Comparison of ENCODE assay signal across 8 cellular contexts in the genomic region with DNA sequence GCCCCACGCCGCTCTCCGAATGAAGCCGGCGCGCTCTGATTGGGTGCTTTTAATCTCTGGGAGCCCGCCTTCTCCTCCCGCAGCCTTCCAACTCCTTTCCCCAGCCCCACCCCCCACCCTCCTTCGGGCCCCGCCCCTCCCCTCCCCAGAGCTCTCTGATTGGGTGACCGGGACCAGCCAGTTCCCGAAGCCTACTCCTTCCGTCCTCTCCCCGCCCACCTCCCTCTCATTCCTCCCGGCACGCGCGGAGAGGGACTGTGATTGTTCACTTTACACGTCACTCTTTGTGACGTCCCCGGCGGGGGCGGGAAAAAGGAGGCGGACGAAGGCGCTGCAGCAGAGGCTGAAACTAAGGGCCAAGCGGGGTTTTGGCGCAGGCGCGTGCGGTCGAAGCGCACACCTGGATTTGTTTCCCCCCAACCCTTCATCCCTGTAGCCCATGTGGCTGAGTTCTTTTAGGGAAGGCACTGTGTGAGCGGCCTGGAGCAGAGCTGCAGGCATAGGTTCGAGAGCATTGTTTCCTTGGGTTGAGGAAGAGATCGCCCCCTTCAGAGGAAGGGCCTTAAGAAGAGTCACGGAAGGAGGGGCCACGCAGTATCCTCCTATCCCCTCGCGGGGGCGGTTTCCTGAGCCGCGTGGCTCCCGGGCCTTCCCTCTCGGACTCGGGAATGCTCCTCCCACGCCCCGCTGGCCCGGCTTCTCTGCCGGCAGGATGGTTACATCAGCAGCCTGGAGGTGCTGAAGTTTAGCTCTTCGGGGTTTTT. TPM values are rescaled to one million over a fixed set of nuclear protein-coding genes. Genes with fewer than 3 reads are reported as not detected.
DNase-seq lines count a peak whose midpoint lies in the region; ATAC-seq, FAIRE-seq and TF ChIP-seq lines count a peak whose summit lies in the region.

A gene (minus strand): TSS at position 21 of the 764 bp plus-strand sequence. CDS start 361 bp downstream, outside the sequence.

- peak within 1 kb of the TSS; percentile 96 for H3K27ac Mint-ChIP-seq in activated CD4-positive, alpha-beta T cell treated with anti-CD3 and anti-CD28 coated beads for 36 hours

- H3K4me2 ChIP-seq in BLaER1: peak within 1 kb of the TSS; percentile 84

- DNase-seq in GM19239 (ENCODE audit: insufficient read length, low spot score): peak; percentile 76
- peak; percentile 99 for DNase-seq in NCI-H524 (lab: John Stamatoyannopoulos, UW)
- DNase-seq in activated CD4-positive, alpha-beta T cell treated with anti-CD3 and anti-CD28 coated beads for 36 hours: peak; percentile 100
- peak; percentile 99 for DNase-seq in choroid plexus epithelial cell (ENCODE audit: low read depth)
- DNase-seq in kidney epithelial cell (ENCODE audit: low read depth): peak; percentile 93
- DNase-seq in stimulated activated CD4-positive, alpha-beta T cell treated with anti-CD3 and anti-CD28 coated beads, Interleukin-15, amount 100 ng/mL, for 48 hours (ENCODE audit: low read depth in 2 of 2): peak; percentile 99

- peak within 1 kb of the TSS; percentile 95 for H3K4me3 Mint-ChIP-seq in activated CD4-positive, alpha-beta T cell treated with anti-CD3 and anti-CD28 coated beads for 36 hours

- peak within 1 kb of the TSS; percentile 95 for H3K9ac ChIP-seq in BLaER1

- H3K36me3 ChIP-seq in BLaER1 (peaks cover 5% of the 10 kb centered on the region; the same call in 1 of the 2 replicates), kidney epithelial cell (ENCODE audit: control insufficient read depth, insufficient read depth, low read length) (no peaks in the 10 kb centered on the region)

- H3K4me3 ChIP-seq in BLaER1 (peak within 1 kb of the TSS; percentile 97), choroid plexus epithelial cell (ENCODE audit: low read depth, low read length) (peak within 1 kb of the TSS; percentile 92), kidney epithelial cell (ENCODE audit: low read depth, low read length) (peak within 1 kb of the TSS; percentile 99)

- TF ChIP-seq CTCF in choroid plexus epithelial cell (conservative IDR thresholded peaks at IDR 0.05; ENCODE audit: low read depth, low read length) (peak; percentile 37), kidney epithelial cell (IDR thresholded peaks at IDR 0.05; ENCODE audit: insufficient read depth, low read length, poor library complexity, severe bottlenecking) (peak; percentile 39)

- H3K36me3 Mint-ChIP-seq in activated CD4-positive, alpha-beta T cell treated with anti-CD3 and anti-CD28 coated beads for 36 hours (ENCODE audit: low read depth): peaks cover 20% of the 10 kb centered on the region

- peak; percentile 72 for ATAC-seq in HG03457 (IDR thresholded peaks at IDR 0.05; ENCODE audit: unreplicated experiment)
- peak; percentile 86 for ATAC-seq in activated CD4-positive, alpha-beta T cell treated with anti-CD3 and anti-CD28 coated beads for 36 hours

- peaks cover 29% of the 10 kb centered on the region for H4K20me1 ChIP-seq in BLaER1

- H3K9me3 Mint-ChIP-seq in activated CD4-positive, alpha-beta T cell treated with anti-CD3 and anti-CD28 coated beads for 36 hours (ENCODE audit: low read depth): peaks cover 3% of the 10 kb centered on the region

- POLR2A ChIA-PET in activated CD4-positive, alpha-beta T cell treated with anti-CD3 and anti-CD28 coated beads for 36 hours (lab: Charles Lee): interaction anchor here (0.7 to 1.3 kb wide), 4 partner anchors 12 to 65 kb away, joined by 4 to 5 read pairs (median 4); no protein-coding TSS in a partner anchor

- H3K4me1 ChIP-seq in BLaER1: peaks cover 28% of the 10 kb centered on the region

- H3K27ac ChIP-seq in BLaER1: peak within 1 kb of the TSS; percentile 100

- no peaks in the 10 kb centered on the region for H3K9me3 ChIP-seq in BLaER1

- H3K27me3 Mint-ChIP-seq in activated CD4-positive, alpha-beta T cell treated with anti-CD3 and anti-CD28 coated beads for 36 hours: no peaks in the 10 kb centered on the region

- peak; percentile 99 for FAIRE-seq in GM19239 (lab: Jason Lieb, UNC)

- CTCF ChIA-PET in activated CD4-positive, alpha-beta T cell treated with anti-CD3 and anti-CD28 coated beads for 36 hours (lab: Charles Lee): interaction anchor here (0.6 to 2.5 kb wide), 5 partner anchors 11 to 1244 kb away, joined by 3 to 8 read pairs (median 5); no protein-coding TSS in a partner anchor

- intact Hi-C loops in activated CD4-positive, alpha-beta T cell treated with anti-CD3 and anti-CD28 coated beads for 36 hours (cut with DNase I, micrococcal nuclease): loop anchor here (1.0 to 5.0 kb wide), 12 partner anchors 13 to 911 kb away; a partner anchor contains a TSS

- peaks cover 25% of the 10 kb centered on the region for H3K4me1 Mint-ChIP-seq in activated CD4-positive, alpha-beta T cell treated with anti-CD3 and anti-CD28 coated beads for 36 hours

- H3K27me3 ChIP-seq in BLaER1 (no peaks in the 10 kb centered on the region), kidney epithelial cell (ENCODE audit: control insufficient read depth, insufficient read depth, low read length) (no peaks in the 10 kb centered on the region)

RNA-seq across cellular contexts. Expression of the gene that starts here (rescaled TPM):
- 10 to 100 TPM; 46.7 to 66.9 TPM for total RNA-seq in activated CD4-positive, alpha-beta T cell treated with anti-CD3 and anti-CD28 coated beads for 36 hours
- 60.1 and 64.7 TPM in 2 replicates for total RNA-seq in kidney epithelial cell

Comparison
In these comparisons a context has a peak if more than half of its experiments do, and no peak if none do; other contexts are left out.
1. Peak in every context shown above with its lines: DNase-seq, ATAC-seq, H3K4me3 ChIP-seq and H3K27ac ChIP-seq.